Comparison of ENCODE assay signal across 16 cellular contexts in the genomic region with DNA sequence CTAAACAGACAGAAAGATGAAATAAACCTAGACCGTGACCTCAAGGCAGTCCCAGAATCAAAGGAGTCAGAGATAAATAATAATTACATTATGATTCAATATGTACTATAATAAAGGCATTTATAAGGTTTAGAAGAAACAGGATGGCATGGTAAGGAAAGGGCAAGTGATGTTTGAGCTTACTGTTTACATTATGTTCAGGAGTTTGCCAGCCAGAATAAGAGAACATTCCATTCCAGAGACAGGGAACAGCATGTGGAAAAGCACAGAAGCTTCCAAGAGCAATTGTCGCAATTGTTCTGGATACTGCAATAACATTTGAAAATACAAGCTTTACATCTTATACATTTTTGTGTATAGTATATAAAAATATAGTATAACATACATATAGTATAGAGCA. TPM values are rescaled to one million over a fixed set of nuclear protein-coding genes. Genes with fewer than 3 reads are reported as not detected.
A peak's percentile ranks its signal among the peaks of the same experiment; 100 is the strongest.
DNase-seq lines count a peak whose midpoint lies in the region; ATAC-seq and TF ChIP-seq lines count a peak whose summit lies in the region.
"Had no signal": no experiment of that assay in that cellular context is flagged by ENCODE, and none has a peak within 500 bp of the region (broad histone marks: within the 10 kb centered on the region; RNA-seq: fewer than 3 reads in every experiment).

No MANE protein-coding gene starts in this region.

- peaks cover 38% of the 10 kb centered on the region for H3K4me1 ChIP-seq in SJCRH30
- H3K4me1 ChIP-seq in skeletal muscle tissue (ENCODE audit: control insufficient read depth in 3 of 3, insufficient read depth in 3 of 3, low read length in 3 of 3) = peaks cover 13 to 25% (median 22%) of the 10 kb centered on the region in 3 donors

- H3K4me3 Mint-ChIP-seq in HFFc6 (peak overlapping the region; percentile 45), mesothelial cell of epicardium (no peak overlapping the region)
- H3K4me3 Mint-ChIP-seq: CD4-positive, alpha-beta memory T cell had no signal

- peak overlapping the region in 1 of 3 donors; percentile 41 for H3K9ac ChIP-seq in skeletal muscle tissue (ENCODE audit: low read depth in 1 of 3, low read length in 3 of 3)

- H3K27ac Mint-ChIP-seq in HFFc6 (peak overlapping the region; percentile 76; the same call in 1 of the 2 replicates), mesothelial cell of epicardium (peak overlapping the region; percentile 56)

- H3K27me3 Mint-ChIP-seq in HFFc6 (ENCODE audit: insufficient read depth) = 0 out of 2 replicates have a peak, but pooled peaks cover 1% of the 10 kb centered on the region
- no peaks in the 10 kb centered on the region for H3K27me3 Mint-ChIP-seq in mesothelial cell of epicardium (ENCODE audit: low read depth)
- H3K27me3 Mint-ChIP-seq: CD4-positive, alpha-beta memory T cell had no signal

- no peak overlapping the region for H3K4me3 ChIP-seq in SJCRH30
- peak overlapping the region in 1 of 3 donors; percentile 7 for H3K4me3 ChIP-seq in skeletal muscle tissue (ENCODE audit: low read length in 3 of 3)
- H3K4me3 ChIP-seq in H7 (ENCODE audit: insufficient read depth, low read depth, low read length) = no peak overlapping the region
- H3K4me3 ChIP-seq: K562, SK-N-MC had no signal

- H3K27ac ChIP-seq in SJCRH30 (0 out of 2 replicates have a peak overlapping the region, but pooled peaks have one; percentile 11), skeletal muscle tissue (ENCODE audit: low read depth, low read length) (peak overlapping the region; percentile 85)
- H3K27ac ChIP-seq: SK-N-MC had no signal

- H3K36me3 Mint-ChIP-seq in HFFc6 (ENCODE audit: low read depth) = peaks cover 39% of the 10 kb centered on the region
- H3K36me3 Mint-ChIP-seq in mesothelial cell of epicardium = peaks cover 56% of the 10 kb centered on the region

- DNase-seq in HFFc6 (no peak), SJCRH30 (no peak), mesothelial cell of epicardium (ENCODE audit: low spot score in 2 of 2, unreplicated experiment in 2 of 2) (no peak), H7 (no peak)
- DNase-seq: Calu3; CD4-positive, alpha-beta memory T cell; MV-4-11; NCI-H1436; NCI-H2029; NCI-H446; NCI-H748 treated with DMSO at 0.1 percent for 48 hours had no signal

- H3K4me1 Mint-ChIP-seq in HFFc6 (ENCODE audit: low read depth) (peaks cover 58% of the 10 kb centered on the region), mesothelial cell of epicardium (peaks cover 21% of the 10 kb centered on the region)
- H3K4me1 Mint-ChIP-seq: CD4-positive, alpha-beta memory T cell had no signal

- H3K9me3 Mint-ChIP-seq in HFFc6 = no peaks in the 10 kb centered on the region
- peaks cover 19% of the 10 kb centered on the region for H3K9me3 Mint-ChIP-seq in mesothelial cell of epicardium
- H3K9me3 Mint-ChIP-seq: CD4-positive, alpha-beta memory T cell had no signal

- H3K36me3 ChIP-seq in SJCRH30 (peaks cover 7% of the 10 kb centered on the region), skeletal muscle tissue (ENCODE audit: control insufficient read depth in 3 of 3, insufficient read depth in 3 of 3, low read length in 3 of 3) (peaks cover 0 to 9% (median 3%) of the 10 kb centered on the region in 3 donors), H7 (replicated peaks; ENCODE audit: control insufficient read depth, insufficient read depth, low read length) (peaks cover 7% of the 10 kb centered on the region)

- H3K27me3 ChIP-seq in SJCRH30 (no peaks in the 10 kb centered on the region), skeletal muscle tissue (ENCODE audit: control insufficient read depth in 3 of 3, insufficient read depth in 3 of 3, low read length in 3 of 3) (no peaks in the 10 kb centered on the region), H7 (ENCODE audit: control insufficient read depth, insufficient read depth, low read length) (no peaks in the 10 kb centered on the region)

- ATAC-seq in HG02610 (IDR thresholded peaks at IDR 0.05; ENCODE audit: unreplicated experiment) (no peak), GM18870 (IDR thresholded peaks at IDR 0.05; ENCODE audit: unreplicated experiment) (no peak)
- ATAC-seq: K562 had no signal

- H3K9me3 ChIP-seq in SJCRH30 (replicated peaks) (no peaks in the 10 kb centered on the region), skeletal muscle tissue (ENCODE audit: control insufficient read depth in 3 of 3, low read length in 3 of 3) (no peaks in the 10 kb centered on the region)

- TF ChIP-seq CTCF in HFFc6 (IDR thresholded peaks at IDR 0.05) = no peak
- TF ChIP-seq CTCF in mesothelial cell of epicardium (IDR thresholded peaks at IDR 0.05; ENCODE audit: unreplicated experiment) = no peak

RNA-seq across cellular contexts. Expression of gene FRZB, which starts 50.0 kb away (rescaled TPM):
- under 1 TPM in 3 of 6 experiments, not detected in 3; 0.06 to 0.17 (median 0.09) TPM for total RNA-seq in HFFc6 (2021; fragmentation: NEBNext Ultra II Directional; extraction: Animal tissue kit (Norgen Biotek cat#: 25700))
- 0.35 and 0.49 TPM in 2 replicates for total RNA-seq in SJCRH30 (2014; rRNA removed; shearing (Covaris generic))
- total RNA-seq in mesothelial cell of epicardium (12.1 to 13.0 TPM (median 12.6 TPM) in 3 replicates), skeletal muscle tissue (6.8 TPM)
- total RNA-seq in H7 (2014; rRNA removed; shearing (Covaris generic)) = 0.15 and 1.5 TPM in 2 replicates
- total RNA-seq: CD4-positive, alpha-beta memory T cell; K562 had no signal
